ENCODE assay signal across 25 cellular contexts in the genomic region with DNA sequence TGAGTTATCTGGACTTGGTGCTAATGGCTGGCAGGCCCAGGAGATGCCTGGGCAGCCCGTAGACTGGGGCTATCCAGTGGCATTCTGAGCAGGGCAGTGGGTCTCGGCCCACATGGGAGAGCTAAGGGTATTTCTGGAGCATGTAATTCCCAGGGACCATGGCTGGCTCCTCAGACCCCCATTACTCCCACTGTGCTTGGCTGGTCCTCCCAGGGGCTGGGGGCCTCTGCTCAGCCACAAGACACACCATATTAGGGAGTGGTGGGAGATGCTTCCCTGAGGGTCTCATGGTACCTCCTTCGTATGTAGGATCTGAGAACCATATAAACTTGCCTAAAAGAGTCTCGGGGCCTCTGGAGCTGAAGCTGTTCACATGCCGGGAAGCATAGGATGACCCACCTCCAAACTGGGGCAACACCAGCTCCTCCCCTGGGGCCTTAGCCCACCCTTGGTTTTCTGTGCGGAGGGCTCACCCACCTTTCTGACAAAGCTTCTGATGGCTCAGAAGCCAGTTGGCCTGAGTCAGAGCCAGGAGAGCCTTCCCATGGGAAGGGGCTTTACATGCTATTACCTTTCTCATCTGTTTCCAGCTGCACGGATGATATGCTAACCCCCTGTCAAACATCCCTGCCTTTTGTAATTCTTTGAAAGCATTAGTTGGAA. TPM values are rescaled to one million over a fixed set of nuclear protein-coding genes. Genes with fewer than 3 reads are reported as not detected.
DNase-seq lines count a peak whose midpoint lies in the region; ATAC-seq and TF ChIP-seq lines count a peak whose summit lies in the region.
"Had no signal": no experiment of that assay in that cellular context is flagged by ENCODE, and none has a peak within 500 bp of the region (broad histone marks: within the 10 kb centered on the region; RNA-seq: fewer than 3 reads in every experiment).

No MANE protein-coding gene starts in this region.

- in situ Hi-C loops in mammary epithelial cell (cut with MboI; ENCODE audit: low sequenced_read_pairs in 2 of 2), result no loop called here

- H3K4me1 Mint-ChIP-seq in MCF 10A (ENCODE audit: insufficient read depth, unreplicated experiment) (peaks cover 47% of the 10 kb centered on the region), neural crest cell (peaks cover 24% of the 10 kb centered on the region), Calu3 (ENCODE audit: low read depth, unreplicated experiment) (peaks cover 55% of the 10 kb centered on the region)
- peaks cover 23% of the 10 kb centered on the region for H3K4me1 Mint-ChIP-seq in activated CD8-positive, alpha-beta memory T cell treated with anti-CD3 and anti-CD28 coated beads, Interleukin-2, amount 10 ng/mL, durations not matched to agents 7 days and 5 days

- dilution Hi-C loops in mammary epithelial cell (cut with HindIII; ENCODE audit: low sequenced_read_pairs), result no loop called here

- intact Hi-C loops in MCF 10A (cut with micrococcal nuclease) (no loop called here), mammary epithelial cell (cut with micrococcal nuclease) (no loop called here), breast epithelium (cut with DNase I; ENCODE audit: low total_unique reads) (no loop called here), vagina (cut with DNase I) (loop anchor here (10.0 kb wide), 1 partner anchor 108 kb away; no protein-coding TSS in a partner anchor), Calu3 (cut with micrococcal nuclease; ENCODE audit: unreplicated experiment) (no loop called here), OCI-LY7 (cut with micrococcal nuclease; ENCODE audit: unreplicated experiment) (no loop called here)

- H4K20me1 ChIP-seq in mammary epithelial cell (ENCODE audit: insufficient read depth, low read length) (no peaks in the 10 kb centered on the region), OCI-LY7 (ENCODE audit: insufficient read depth, low read length) (no peaks in the 10 kb centered on the region)

- no peaks in the 10 kb centered on the region for H3K27me3 Mint-ChIP-seq in MCF 10A (ENCODE audit: insufficient read depth, unreplicated experiment)
- no peaks in the 10 kb centered on the region for H3K27me3 Mint-ChIP-seq in neural crest cell (ENCODE audit: low read depth)
- H3K27me3 Mint-ChIP-seq in activated CD8-positive, alpha-beta memory T cell treated with anti-CD3 and anti-CD28 coated beads, Interleukin-2, amount 10 ng/mL, durations not matched to agents 7 days and 5 days, result no peaks in the 10 kb centered on the region
- no peaks in the 10 kb centered on the region for H3K27me3 Mint-ChIP-seq in Calu3 (ENCODE audit: unreplicated experiment)
- H3K27me3 Mint-ChIP-seq: T-helper 17 cell had no signal

- no peak overlapping the region for H3K27ac ChIP-seq in mammary epithelial cell (ENCODE audit: insufficient read depth, low read depth, low read length)
- H3K27ac ChIP-seq in breast epithelium, result peak overlapping the region; percentile 93 to 100
- no peak overlapping the region for H3K27ac ChIP-seq in vagina
- H3K27ac ChIP-seq in OCI-LY7 (ENCODE audit: low read depth, low read length, poor library complexity, severe bottlenecking), result no peak overlapping the region
- H3K27ac ChIP-seq: C4-2B, cardiac muscle cell, neural progenitor cell had no signal

- no peak overlapping the region for H3K4me2 ChIP-seq in mammary epithelial cell (ENCODE audit: insufficient read depth, low read depth, low read length)
- H3K4me2 ChIP-seq in OCI-LY7 (ENCODE audit: low read length), result no peak overlapping the region
- H3K4me2 ChIP-seq: neural progenitor cell, smooth muscle cell had no signal

- H3K36me3 ChIP-seq in mammary epithelial cell (ENCODE audit: insufficient read depth, low read length), result no peaks in the 10 kb centered on the region
- no peaks in the 10 kb centered on the region for H3K36me3 ChIP-seq in breast epithelium
- no peaks in the 10 kb centered on the region for H3K36me3 ChIP-seq in vagina
- H3K36me3 ChIP-seq in OCI-LY7 (ENCODE audit: insufficient read depth, low read length), result no peaks in the 10 kb centered on the region
- H3K36me3 ChIP-seq: cardiac muscle cell, neural progenitor cell, tibial artery had no signal

- TF ChIP-seq CTCF in MCF 10A (IDR thresholded peaks at IDR 0.05; ENCODE audit: unreplicated experiment) (no peak), mammary epithelial cell (conservative IDR thresholded peaks at IDR 0.05 in 1 of 2, IDR thresholded peaks at IDR 0.05 in 1 of 2; ENCODE audit: extremely low read depth in 1 of 2, insufficient read depth in 1 of 2, low read depth in 1 of 2, low read length in 2 of 2) (no peak), breast epithelium (IDR thresholded peaks at IDR 0.05) (no peak), neural crest cell (conservative IDR thresholded peaks at IDR 0.05) (no peak), vagina (IDR thresholded peaks at IDR 0.05) (no peak), Calu3 (IDR thresholded peaks at IDR 0.05; ENCODE audit: unreplicated experiment) (no peak), OCI-LY7 (conservative IDR thresholded peaks at IDR 0.05; ENCODE audit: low read length) (no peak)

- H3K4me3 ChIP-seq in mammary epithelial cell (replicated peaks in 1 of 3; ENCODE audit: insufficient read depth in 1 of 3, low read depth in 2 of 3, low read length in 3 of 3) (no peak overlapping the region), breast epithelium (no peak overlapping the region), vagina (no peak overlapping the region), OCI-LY7 (ENCODE audit: low read depth, low read length, poor library complexity, severe bottlenecking) (no peak overlapping the region)
- H3K4me3 ChIP-seq: cardiac muscle cell, neural progenitor cell, smooth muscle cell, tibial artery had no signal

- no peak overlapping the region for H3K9ac ChIP-seq in mammary epithelial cell (ENCODE audit: insufficient read depth, low read length)
- H3K9ac ChIP-seq: neural progenitor cell had no signal

- H2AFZ ChIP-seq in mammary epithelial cell (ENCODE audit: low read depth, low read length), result no peak overlapping the region
- no peak overlapping the region for H2AFZ ChIP-seq in OCI-LY7 (ENCODE audit: low read length)
- H2AFZ ChIP-seq: neural progenitor cell had no signal

- peaks cover 60% of the 10 kb centered on the region for H3K4me1 ChIP-seq in mammary epithelial cell (ENCODE audit: insufficient read depth, low read length)
- H3K4me1 ChIP-seq in breast epithelium, result peaks cover 12 to 43% of the 10 kb centered on the region in 2 donors
- peaks cover 29% of the 10 kb centered on the region for H3K4me1 ChIP-seq in vagina
- H3K4me1 ChIP-seq in OCI-LY7 (ENCODE audit: insufficient read depth, low read length, poor library complexity, severe bottlenecking), result peaks cover 13% of the 10 kb centered on the region

- H3K9me3 ChIP-seq in mammary epithelial cell (replicated peaks; ENCODE audit: insufficient read depth, low read length), result no peaks in the 10 kb centered on the region
- H3K9me3 ChIP-seq in breast epithelium, result no peaks in the 10 kb centered on the region
- H3K9me3 ChIP-seq in vagina, result no peaks in the 10 kb centered on the region
- H3K9me3 ChIP-seq in OCI-LY7 (ENCODE audit: low read length), result no peaks in the 10 kb centered on the region
- H3K9me3 ChIP-seq: tibial artery had no signal

- no TSS peak for BruUV-seq in MCF 10A (replicated peaks; lab: Mats Ljungman, UMichigan)
- BruUV-seq in mammary epithelial cell (replicated peaks; lab: Mats Ljungman, UMichigan), result no TSS peak
- no TSS peak for BruUV-seq in Calu3 (replicated peaks; lab: Mats Ljungman, UMichigan)
- BruUV-seq in OCI-LY7 (replicated peaks; lab: Mats Ljungman, UMichigan), result no TSS peak

- H3K27me3 ChIP-seq in mammary epithelial cell (ENCODE audit: insufficient read depth, low read length), result no peaks in the 10 kb centered on the region
- no peaks in the 10 kb centered on the region for H3K27me3 ChIP-seq in breast epithelium
- H3K27me3 ChIP-seq in vagina, result no peaks in the 10 kb centered on the region
- H3K27me3 ChIP-seq: cardiac muscle cell, neural progenitor cell, tibial artery had no signal

- CTCF ChIA-PET in MCF 10A (lab: Yijun Ruan, JAX) (interaction anchor here (0.7 to 1.7 kb wide), 7 partner anchors 8 to 87 kb away, joined by 3 to 5 read pairs (median 3); no protein-coding TSS in a partner anchor), mammary epithelial cell (lab: Charles Lee; ENCODE audit: low non-redundant PET) (no interaction called here), Calu3 (lab: Charles Lee) (interaction anchor here (1.1 kb wide), 1 partner anchor 9 kb away, joined by 3 read pairs; no protein-coding TSS in a partner anchor), OCI-LY7 (lab: Charles Lee; ENCODE audit: unreplicated experiment) (no interaction called here)
- CTCF ChIA-PET in activated CD8-positive, alpha-beta memory T cell treated with anti-CD3 and anti-CD28 coated beads, Interleukin-2, amount 10 ng/mL, durations not matched to agents 7 days and 5 days (lab: Charles Lee), result interaction anchor here (0.8 kb wide), 1 partner anchor 79 kb away, joined by 5 read pairs; no protein-coding TSS in a partner anchor

- H3K4me3 Mint-ChIP-seq in MCF 10A (ENCODE audit: unreplicated experiment) (no peak overlapping the region), neural crest cell (peak overlapping the region; percentile 22), Calu3 (ENCODE audit: low read depth, unreplicated experiment) (no peak overlapping the region)
- no peak overlapping the region for H3K4me3 Mint-ChIP-seq in activated CD8-positive, alpha-beta memory T cell treated with anti-CD3 and anti-CD28 coated beads, Interleukin-2, amount 10 ng/mL, durations not matched to agents 7 days and 5 days
- H3K4me3 Mint-ChIP-seq: neural progenitor cell, T-helper 17 cell had no signal

- H3K27ac Mint-ChIP-seq in MCF 10A (ENCODE audit: low read depth, unreplicated experiment) (peak overlapping the region; percentile 96), neural crest cell (ENCODE audit: unreplicated experiment) (peak overlapping the region; percentile 30), Calu3 (ENCODE audit: unreplicated experiment) (no peak overlapping the region)
- H3K27ac Mint-ChIP-seq in activated CD8-positive, alpha-beta memory T cell treated with anti-CD3 and anti-CD28 coated beads, Interleukin-2, amount 10 ng/mL, durations not matched to agents 7 days and 5 days, result no peak overlapping the region

- no peaks in the 10 kb centered on the region for H3K9me3 Mint-ChIP-seq in MCF 10A (ENCODE audit: unreplicated experiment)
- no peaks in the 10 kb centered on the region for H3K9me3 Mint-ChIP-seq in neural crest cell
- H3K9me3 Mint-ChIP-seq in activated CD8-positive, alpha-beta memory T cell treated with anti-CD3 and anti-CD28 coated beads, Interleukin-2, amount 10 ng/mL, durations not matched to agents 7 days and 5 days (ENCODE audit: low read depth), result no peaks in the 10 kb centered on the region
- H3K9me3 Mint-ChIP-seq in Calu3 (ENCODE audit: low read depth, unreplicated experiment), result no peaks in the 10 kb centered on the region
- H3K9me3 Mint-ChIP-seq: neural progenitor cell had no signal

- H3K79me2 ChIP-seq in mammary epithelial cell (ENCODE audit: insufficient read depth, low read length) (no peaks in the 10 kb centered on the region), OCI-LY7 (ENCODE audit: insufficient read depth, low read depth, low read length) (no peaks in the 10 kb centered on the region)

- DNase-seq in MCF 10A (ENCODE audit: unreplicated experiment) (no peak), mammary epithelial cell (no peak), breast epithelium (ENCODE audit: low spot score in 2 of 2) (peak; percentile 13 to 49), neural crest cell (ENCODE audit: low read depth, low spot score) (no peak), vagina (ENCODE audit: extremely low spot score in 2 of 2) (no peak), Calu3 (no peak), OCI-LY7 (ENCODE audit: low spot score) (no peak)
- DNase-seq in activated CD8-positive, alpha-beta memory T cell treated with anti-CD3 and anti-CD28 coated beads, Interleukin-2, amount 10 ng/mL, durations not matched to agents 7 days and 5 days, result no peak
- DNase-seq: activated CD4-positive, alpha-beta T cell treated with anti-CD3 and anti-CD28 coated beads, Interleukin-2, amount 50 U/mL, for 1 hour; activated CD8-positive, alpha-beta memory T cell treated with anti-CD3 and anti-CD28 coated beads, Interleukin-2, amount 50 U/mL, for 4 hours; DMS 273 treated with DMSO at 0.1 percent for 48 hours; GOT3; Karpas-422; left cardiac atrium; NCI-H2029; NCI-H446 treated with DMSO at 0.1 percent for 48 hours; stimulated activated CD4-positive, alpha-beta T cell treated with anti-CD3 and anti-CD28 coated beads, Interleukin-4, amount 100 ng/mL, for 24 hours; stimulated activated naive CD8-positive, alpha-beta T cell treated with anti-CD3 and anti-CD28 coated beads, Interleukin-15, Interleukin-2, amounts not matched to agents 100 U/mL and 50 U/mL, for 24 hours; T-helper 17 cell had no signal

- ATAC-seq in activated CD8-positive, alpha-beta memory T cell treated with anti-CD3 and anti-CD28 coated beads, Interleukin-2, amount 10 ng/mL, durations not matched to agents 7 days and 5 days, result no peak
- ATAC-seq: left cardiac atrium; stimulated activated naive CD8-positive, alpha-beta T cell treated with anti-CD3 and anti-CD28 coated beads, Interleukin-15, Interleukin-2, amounts not matched to agents 100 U/mL and 50 U/mL, for 24 hours; T-helper 17 cell had no signal

- TF ChIP-seq POLR2A in breast epithelium (IDR thresholded peaks at IDR 0.05) (no peak), vagina (IDR thresholded peaks at IDR 0.05) (no peak)

- no peaks in the 10 kb centered on the region for H3K9me2 ChIP-seq in OCI-LY7 (ENCODE audit: insufficient read depth, low read length)

- H3K36me3 Mint-ChIP-seq in MCF 10A (ENCODE audit: insufficient read depth, unreplicated experiment) (peaks cover 1% of the 10 kb centered on the region), neural crest cell (ENCODE audit: low read depth) (no peaks in the 10 kb centered on the region), Calu3 (ENCODE audit: insufficient read depth, unreplicated experiment) (peaks cover 21% of the 10 kb centered on the region)
- no peaks in the 10 kb centered on the region for H3K36me3 Mint-ChIP-seq in activated CD8-positive, alpha-beta memory T cell treated with anti-CD3 and anti-CD28 coated beads, Interleukin-2, amount 10 ng/mL, durations not matched to agents 7 days and 5 days
- H3K36me3 Mint-ChIP-seq: neural progenitor cell had no signal

- POLR2A ChIA-PET in MCF 10A (lab: Yijun Ruan, JAX), result interaction anchor here (0.5 to 27.4 kb wide), 8 partner anchors 10 to 597 kb away, joined by 3 to 1703 read pairs (median 54); a partner anchor contains a TSS
- POLR2A ChIA-PET in OCI-LY7 (lab: Charles Lee), result no interaction called here

- 83% methylated on average over 7 of the region's 7 CpGs for WGBS in mammary epithelial cell (ENCODE audit: low coverage, missing lambda C conversion rate)

RNA-seq across cellular contexts. Expression of a gene that starts 9.5 kb away (rescaled TPM):
- 8,367 and 15,492 TPM in 2 replicates for total RNA-seq in MCF 10A (2022)
- 1,000 to 10,000 TPM; 2,122 to 4,396 TPM for total RNA-seq in mammary epithelial cell
- 3,424 TPM for polyA plus RNA-seq in mammary epithelial cell
- polyA minus RNA-seq in mammary epithelial cell, result 11,932 TPM
- 1,000 to 10,000 TPM; 2,151 to 6,439 (median 3,491) TPM for total RNA-seq in breast epithelium
- 1,207 and 1,209 TPM in 2 replicates for total RNA-seq in neural crest cell
- total RNA-seq in vagina, result 2,421 TPM
- total RNA-seq in activated CD8-positive, alpha-beta memory T cell treated with anti-CD3 and anti-CD28 coated beads, Interleukin-2, amount 10 ng/mL, durations not matched to agents 7 days and 5 days, result 100 to 1,000 TPM; 740 to 867 TPM
- total RNA-seq in Calu3 (2022), result 1,555 and 1,627 TPM in 2 replicates
- total RNA-seq in OCI-LY7 (2014; rRNA removed; shearing (Covaris generic)), result 143 and 153 TPM in 2 replicates
- 185 and 245 TPM in 2 replicates for total RNA-seq in OCI-LY7 (2022)

RNA-seq across cellular contexts. Expression of a gene that starts 26.8 kb away (rescaled TPM):
- total RNA-seq in MCF 10A (2022) (2.5 and 3.2 TPM in 2 replicates), mammary epithelial cell (under 1 TPM; 0.24 to 0.67 TPM), breast epithelium (10 to 100 TPM in 1 of 3 donors, 1 to 10 TPM in 2; 3.7 to 10.1 (median 5.9) TPM), neural crest cell (0.52 and 0.96 TPM in 2 replicates), vagina (4.4 TPM), Calu3 (2022) (0.78 and 1.1 TPM in 2 replicates), OCI-LY7 (2022) (1.9 and 3.3 TPM in 2 replicates)
- polyA plus RNA-seq in mammary epithelial cell, result 0.14 TPM
- 0.26 TPM for polyA minus RNA-seq in mammary epithelial cell
- not detected for total RNA-seq in activated CD8-positive, alpha-beta memory T cell treated with anti-CD3 and anti-CD28 coated beads, Interleukin-2, amount 10 ng/mL, durations not matched to agents 7 days and 5 days
- total RNA-seq in OCI-LY7 (2014; rRNA removed; shearing (Covaris generic)), result 1.5 and 3.1 TPM in 2 replicates
- total RNA-seq: endothelial cell of umbilical vein had no signal

RNA-seq across cellular contexts. Expression of a gene that starts 59.6 kb away (rescaled TPM):
- total RNA-seq in MCF 10A (2022) (2.3 and 4.5 TPM in 2 replicates), mammary epithelial cell (1 to 10 TPM; 1.4 to 2.3 TPM), breast epithelium (10 to 100 TPM; 11.7 to 27.9 (median 22.6) TPM), neural crest cell (1.0 and 3.4 TPM in 2 replicates), vagina (32.2 TPM), Calu3 (2022) (0.76 and 2.4 TPM in 2 replicates), OCI-LY7 (2022) (not detected in 2 replicates)
- 1.00 TPM for polyA plus RNA-seq in mammary epithelial cell
- polyA minus RNA-seq in mammary epithelial cell, result 0.57 TPM
- total RNA-seq in activated CD8-positive, alpha-beta memory T cell treated with anti-CD3 and anti-CD28 coated beads, Interleukin-2, amount 10 ng/mL, durations not matched to agents 7 days and 5 days, result not detected
- total RNA-seq in OCI-LY7 (2014; rRNA removed; shearing (Covaris generic)), result not detected in 2 replicates
- total RNA-seq: T-helper 17 cell had no signal

Comparison
In these comparisons a context has a peak if more than half of its experiments do, and no peak if none do; other contexts are left out.
1. DNase-seq: peak in breast epithelium (2 of 2); none in MCF 10A (single experiment), mammary epithelial cell (single experiment), neural crest cell (single experiment), vagina (0 of 2), activated CD8-positive, alpha-beta memory T cell treated with anti-CD3 and anti-CD28 coated beads, Interleukin-2, amount 10 ng/mL, durations not matched to agents 7 days and 5 days (single experiment), Calu3 (single experiment) and OCI-LY7 (single experiment).
2. H3K27ac ChIP-seq: peak in breast epithelium (2 of 2); none in mammary epithelial cell (single experiment), vagina (single experiment) and OCI-LY7 (single experiment).
3. CTCF ChIA-PET loops: an anchor here in MCF 10A (0.7 to 1.7 kb wide), activated CD8-positive, alpha-beta memory T cell treated with anti-CD3 and anti-CD28 coated beads, Interleukin-2, amount 10 ng/mL, durations not matched to agents 7 days and 5 days (0.8 kb wide) and Calu3 (1.1 kb wide); none called in mammary epithelial cell and OCI-LY7.
4. H3K27ac Mint-ChIP-seq: peak in MCF 10A (single experiment) and neural crest cell (single experiment); none in activated CD8-positive, alpha-beta memory T cell treated with anti-CD3 and anti-CD28 coated beads, Interleukin-2, amount 10 ng/mL, durations not matched to agents 7 days and 5 days (single experiment) and Calu3 (single experiment).